Comparison of ENCODE assay signal across 25 cellular contexts in genomic region chr5:61379677-61380076, GRCh38.
"Had no signal": no experiment of that assay in that cellular context is flagged by ENCODE, and none has a peak within 500 bp of the region (broad histone marks: within the 10 kb centered on the region; RNA-seq: fewer than 3 reads in every experiment).

No MANE protein-coding gene starts in this region.

- H3K4me3 Mint-ChIP-seq: activated CD4-positive, alpha-beta T cell treated with anti-CD3 and anti-CD28 coated beads for 36 hours; activated naive CD4-positive, alpha-beta T cell treated with anti-CD3 and anti-CD28 coated beads, Interleukin-2, amount 10 ng/mL, durations not matched to agents 7 days and 5 days; activated naive CD8-positive, alpha-beta T cell treated with anti-CD3 and anti-CD28 coated beads, Interleukin-2, amount 10 ng/mL, durations not matched to agents 7 days and 5 days; activated T-helper 1 cell treated with anti-CD3 and anti-CD28 coated beads, Interleukin-12 subunit alpha, Interleukin-12 subunit beta, Interleukin-2, Interleukin-4 antibody, amounts not matched to agents 30 ng/mL and 10 ng/mL and 1 ng/mL, durations not matched to agents 14 hours and 24 hours and 36 hours; naive thymus-derived CD4-positive, alpha-beta T cell; neural progenitor cell; T-helper 2 cell treated with Interferon-gamma antibody and Interleukin-4, amounts not matched to agents 5 μg/mL and 100 μg/mL, for 36 hours had no signal

- DNase-seq: activated CD4-positive, alpha-beta T cell treated with anti-CD3 and anti-CD28 coated beads for 36 hours; activated CD4-positive, alpha-beta T cell treated with anti-CD3 and anti-CD28 coated beads, Interleukin-2, amount 50 U/mL, for 48 hours; activated CD4-positive, CD25-positive, alpha-beta regulatory T cell; activated CD8-positive, alpha-beta memory T cell treated with anti-CD3 and anti-CD28 coated beads for 24 hours; activated effector memory CD4-positive, alpha-beta T cell treated with anti-CD3 and anti-CD28 coated beads, Interleukin-2, amount 50 U/mL, for 16 hours; activated naive CD4-positive, alpha-beta T cell treated with anti-CD3 and anti-CD28 coated beads, Interleukin-2, amount 10 ng/mL, durations not matched to agents 7 days and 5 days; activated naive CD8-positive, alpha-beta T cell treated with anti-CD3 and anti-CD28 coated beads, Interleukin-2, amount 10 ng/mL, durations not matched to agents 7 days and 5 days; brain microvascular endothelial cell; hippocampal formation; midbrain; naive thymus-derived CD4-positive, alpha-beta T cell; ovary; right lobe of liver; stimulated activated CD4-positive, alpha-beta T cell treated with anti-CD3 and anti-CD28 coated beads, Interleukin-2, amount 100 ng/mL, for 48 hours; stimulated activated naive CD8-positive, alpha-beta T cell treated with anti-CD3 and anti-CD28 coated beads, Interleukin-15, Interleukin-2, amounts not matched to agents 100 U/mL and 50 U/mL, for 24 hours; testis; trophoblast cell; uterus had no signal

- H3K4me3 ChIP-seq: ascending aorta, gastroesophageal sphincter, neural progenitor cell, ovary, right lobe of liver, testis, uterus had no signal

- H2AFZ ChIP-seq: neural progenitor cell had no signal

- H3K36me3 Mint-ChIP-seq: activated naive CD4-positive, alpha-beta T cell treated with anti-CD3 and anti-CD28 coated beads, Interleukin-2, amount 10 ng/mL, durations not matched to agents 7 days and 5 days; activated naive CD8-positive, alpha-beta T cell treated with anti-CD3 and anti-CD28 coated beads, Interleukin-2, amount 10 ng/mL, durations not matched to agents 7 days and 5 days had no signal

- H3K27ac Mint-ChIP-seq: activated CD4-positive, alpha-beta T cell treated with anti-CD3 and anti-CD28 coated beads for 36 hours; activated naive CD4-positive, alpha-beta T cell treated with anti-CD3 and anti-CD28 coated beads, Interleukin-2, amount 10 ng/mL, durations not matched to agents 7 days and 5 days; activated naive CD8-positive, alpha-beta T cell treated with anti-CD3 and anti-CD28 coated beads, Interleukin-2, amount 10 ng/mL, durations not matched to agents 7 days and 5 days; activated T-helper 1 cell treated with anti-CD3 and anti-CD28 coated beads, Interleukin-12 subunit alpha, Interleukin-12 subunit beta, Interleukin-2, Interleukin-4 antibody, amounts not matched to agents 30 ng/mL and 10 ng/mL and 1 ng/mL, durations not matched to agents 14 hours and 24 hours and 36 hours; naive thymus-derived CD4-positive, alpha-beta T cell; neural progenitor cell; T-helper 2 cell treated with Interferon-gamma antibody and Interleukin-4, amounts not matched to agents 5 μg/mL and 100 μg/mL, for 36 hours had no signal

- H3K9me3 Mint-ChIP-seq: activated naive CD4-positive, alpha-beta T cell treated with anti-CD3 and anti-CD28 coated beads, Interleukin-2, amount 10 ng/mL, durations not matched to agents 7 days and 5 days; activated naive CD8-positive, alpha-beta T cell treated with anti-CD3 and anti-CD28 coated beads, Interleukin-2, amount 10 ng/mL, durations not matched to agents 7 days and 5 days; activated T-helper 1 cell treated with anti-CD3 and anti-CD28 coated beads, Interleukin-12 subunit alpha, Interleukin-12 subunit beta, Interleukin-2, Interleukin-4 antibody, amounts not matched to agents 30 ng/mL and 10 ng/mL and 1 ng/mL, durations not matched to agents 14 hours and 24 hours and 36 hours; T-helper 2 cell treated with Interferon-gamma antibody and Interleukin-4, amounts not matched to agents 5 μg/mL and 100 μg/mL, for 36 hours had no signal

- H3K4me2 ChIP-seq: neural progenitor cell had no signal

- FAIRE-seq: endothelial cell of umbilical vein had no signal

- H3K27me3 ChIP-seq: ascending aorta, brain microvascular endothelial cell, gastroesophageal sphincter, neural progenitor cell, ovary, right lobe of liver, testis, uterus had no signal

- H3K9me3 ChIP-seq: ascending aorta, gastroesophageal sphincter, ovary, right lobe of liver, testis, uterus had no signal

- H3K27ac ChIP-seq: ascending aorta, brain microvascular endothelial cell, gastroesophageal sphincter, neural progenitor cell, ovary, right lobe of liver, testis, uterus had no signal

- ATAC-seq: activated CD4-positive, alpha-beta T cell treated with anti-CD3 and anti-CD28 coated beads for 36 hours; gastroesophageal sphincter; naive thymus-derived CD4-positive, alpha-beta T cell; right lobe of liver; stimulated activated naive CD8-positive, alpha-beta T cell treated with anti-CD3 and anti-CD28 coated beads, Interleukin-15, Interleukin-2, amounts not matched to agents 100 U/mL and 50 U/mL, for 24 hours had no signal

- H3K4me1 Mint-ChIP-seq: activated naive CD4-positive, alpha-beta T cell treated with anti-CD3 and anti-CD28 coated beads, Interleukin-2, amount 10 ng/mL, durations not matched to agents 7 days and 5 days; activated naive CD8-positive, alpha-beta T cell treated with anti-CD3 and anti-CD28 coated beads, Interleukin-2, amount 10 ng/mL, durations not matched to agents 7 days and 5 days; neural progenitor cell had no signal

- H3K27me3 Mint-ChIP-seq: activated CD4-positive, alpha-beta T cell treated with anti-CD3 and anti-CD28 coated beads for 36 hours; activated naive CD4-positive, alpha-beta T cell treated with anti-CD3 and anti-CD28 coated beads, Interleukin-2, amount 10 ng/mL, durations not matched to agents 7 days and 5 days; naive thymus-derived CD4-positive, alpha-beta T cell; progenitor cell of endocrine pancreas had no signal

- H3K9ac ChIP-seq: neural progenitor cell had no signal

- H3K36me3 ChIP-seq: ascending aorta, brain microvascular endothelial cell, gastroesophageal sphincter, neural progenitor cell, ovary, right lobe of liver, uterus had no signal

- H3K4me1 ChIP-seq: ascending aorta, gastroesophageal sphincter, neural progenitor cell, right lobe of liver, testis, uterus had no signal
